In genomic region chr12:60935981-60936761, GRCh38 we compare ENCODE assay signal across 1 cellular context.
TF ChIP-seq lines count a peak whose summit lies in the region.

No MANE protein-coding gene starts in this region.

TF ChIP-seq in GM12878, 131 proteins besides CTCF, POLR2A, EP300 and RAD21 (continued from another document):
- no peak for TF ChIP-seq SMAD5 (IDR thresholded peaks at IDR 0.05; ENCODE audit: low read depth)
- TF ChIP-seq RB1 (IDR thresholded peaks at IDR 0.05; ENCODE audit: borderline replicate concordance) = no peak
- TF ChIP-seq ZBTB33 (IDR thresholded peaks at IDR 0.05) = no peak
- no peak for TF ChIP-seq RBBP5 (conservative IDR thresholded peaks at IDR 0.05)
- no peak for TF ChIP-seq CUX1 (IDR thresholded peaks at IDR 0.05; ENCODE audit: insufficient replicate concordance, low read depth, low read length)
- TF ChIP-seq MTA3 (IDR thresholded peaks at IDR 0.05; ENCODE audit: borderline replicate concordance, low read length) = no peak
- no peak for TF ChIP-seq NRF1 (conservative IDR thresholded peaks at IDR 0.05; ENCODE audit: low read depth, low read length)
- no peak for TF ChIP-seq NR2C1 (IDR thresholded peaks at IDR 0.05)
